10 cellular contexts compared by ENCODE assay signal in the genomic region with DNA sequence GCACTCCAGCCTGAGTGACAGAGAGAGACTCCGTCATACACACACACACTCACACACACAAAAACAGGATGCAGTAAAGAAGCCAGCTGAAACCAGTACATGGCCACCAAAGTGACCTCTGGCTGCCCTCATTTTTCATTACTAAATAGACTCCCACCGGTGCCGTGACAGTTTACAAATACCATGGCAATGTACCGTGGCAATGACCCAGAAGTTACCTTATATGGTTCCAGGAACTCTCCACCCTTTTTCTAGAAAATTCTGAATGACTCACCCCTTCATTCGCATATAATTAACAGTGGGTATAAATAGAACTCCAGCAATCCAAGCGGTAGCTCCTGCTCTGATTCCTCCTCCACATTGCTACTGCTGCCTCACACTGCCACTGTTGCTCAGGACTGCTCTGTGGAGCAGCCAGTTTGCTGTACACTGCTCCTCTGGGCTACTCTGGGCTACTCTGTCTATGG. TPM values are rescaled to one million over a fixed set of nuclear protein-coding genes. Genes with fewer than 3 reads are reported as not detected.
A peak's percentile ranks its signal among the peaks of the same experiment; 100 is the strongest.
DNase-seq lines count a peak whose midpoint lies in the region; TF ChIP-seq lines count a peak whose summit lies in the region.
"Had no signal": no experiment of that assay in that cellular context is flagged by ENCODE, and none has a peak within 500 bp of the region (broad histone marks: within the 10 kb centered on the region; RNA-seq: fewer than 3 reads in every experiment).

No MANE protein-coding gene starts in this region.

- H3K4me2 ChIP-seq in hepatocyte, result no peak overlapping the region

- H3K27ac ChIP-seq in hepatocyte, result peak overlapping the region; percentile 9
- H3K27ac ChIP-seq in CD8-positive, alpha-beta memory T cell (ENCODE audit: low read depth, low read length), result no peak overlapping the region

- peak overlapping the region in 1 of 8 donors; percentile 68 for H3K27ac Mint-ChIP-seq in CD8-positive, alpha-beta memory T cell

- 73% methylated on average over 6 of the region's 6 CpGs for WGBS in hepatocyte (ENCODE audit: low lambda C conversion rate, missing lambda C conversion rate)

- in situ Hi-C loops in astrocyte of the cerebellum (cut with HindIII; ENCODE audit: low sequenced_read_pairs), result no loop called here

- DNase-seq in H4 (ENCODE audit: low spot score), result peak; percentile 89
- peak; percentile 94 for DNase-seq in astrocyte of the cerebellum (ENCODE audit: low read depth)
- DNase-seq in hepatocyte (ENCODE audit: low spot score), result peak; percentile 55
- DNase-seq in skeletal muscle cell (ENCODE audit: low read depth), result peak; percentile 39
- DNase-seq in cerebellar cortex (ENCODE audit: low spot score), result no peak
- DNase-seq in CD8-positive, alpha-beta memory T cell, result no peak
- no peak for DNase-seq in COR-L47 (lab: John Stamatoyannopoulos, UW)
- DNase-seq in central memory CD4-positive, alpha-beta T cell, result no peak
- DNase-seq: NCI-H2107 had no signal

- H3K9me3 ChIP-seq in hepatocyte (ENCODE audit: low read depth), result no peaks in the 10 kb centered on the region
- H3K9me3 ChIP-seq in CD8-positive, alpha-beta memory T cell (ENCODE audit: low read length), result no peaks in the 10 kb centered on the region

- H3K27me3 Mint-ChIP-seq in CD8-positive, alpha-beta memory T cell, result peaks cover 15 to 39% of the 10 kb centered on the region in 2 donors

- H3K36me3 ChIP-seq in hepatocyte (replicated peaks; ENCODE audit: insufficient read depth, low read depth), result no peaks in the 10 kb centered on the region
- no peaks in the 10 kb centered on the region for H3K36me3 ChIP-seq in CD8-positive, alpha-beta memory T cell (ENCODE audit: insufficient read depth, low read length)

- H3K4me1 ChIP-seq in hepatocyte (ENCODE audit: insufficient read depth), result no peaks in the 10 kb centered on the region
- H3K4me1 ChIP-seq in CD8-positive, alpha-beta memory T cell (ENCODE audit: insufficient read depth, low read length), result no peaks in the 10 kb centered on the region

- H3K79me2 ChIP-seq in hepatocyte, result no peaks in the 10 kb centered on the region

- no peaks in the 10 kb centered on the region for H3K27me3 ChIP-seq in hepatocyte
- H3K27me3 ChIP-seq in CD8-positive, alpha-beta memory T cell (ENCODE audit: insufficient read depth, low read length, poor library complexity, severe bottlenecking), result no peaks in the 10 kb centered on the region

- no peak overlapping the region for H2AFZ ChIP-seq in hepatocyte

- H3K36me3 Mint-ChIP-seq in CD8-positive, alpha-beta memory T cell, result no peaks in the 10 kb centered on the region

- no peaks in the 10 kb centered on the region for H3K4me1 Mint-ChIP-seq in CD8-positive, alpha-beta memory T cell

- H3K9me3 Mint-ChIP-seq in CD8-positive, alpha-beta memory T cell, result peaks cover 0 to 2% (median 0%) of the 10 kb centered on the region in 5 donors
- H3K9me3 Mint-ChIP-seq: neural crest cell had no signal

- no peak overlapping the region for H3K4me3 Mint-ChIP-seq in CD8-positive, alpha-beta memory T cell
- H3K4me3 Mint-ChIP-seq: neural crest cell had no signal

- no peaks in the 10 kb centered on the region for H3K9me2 ChIP-seq in hepatocyte (replicated peaks; ENCODE audit: insufficient read depth)

- H3K4me3 ChIP-seq in astrocyte of the cerebellum (ENCODE audit: low read depth, low read length) (no peak overlapping the region), hepatocyte (no peak overlapping the region), skeletal muscle cell (ENCODE audit: low read depth, low read length) (no peak overlapping the region)
- no peak overlapping the region for H3K4me3 ChIP-seq in CD8-positive, alpha-beta memory T cell (ENCODE audit: low read length)

- POLR2A ChIA-PET in CD8-positive, alpha-beta memory T cell (lab: Charles Lee), result no interaction called here

- peak; percentile 13 for TF ChIP-seq CTCF in astrocyte of the cerebellum (IDR thresholded peaks at IDR 0.05; ENCODE audit: low read depth, low read length, missing control alignments)
- TF ChIP-seq CTCF in hepatocyte (IDR thresholded peaks at IDR 0.05; ENCODE audit: poor library complexity), result no peak

- H4K20me1 ChIP-seq in hepatocyte (ENCODE audit: insufficient read depth, poor library complexity, severe bottlenecking), result no peaks in the 10 kb centered on the region

- CTCF ChIA-PET in CD8-positive, alpha-beta memory T cell (lab: Charles Lee), result no interaction called here

RNA-seq across cellular contexts. Expression of gene SNX5, which starts 57.7 kb away (rescaled TPM):
- 85.0 and 114 TPM in 2 replicates for total RNA-seq in H4 (2014; rRNA removed; shearing (Covaris generic))
- total RNA-seq in hepatocyte, result 154 and 190 TPM in 2 replicates
- polyA plus RNA-seq in hepatocyte, result 74.9 and 76.0 TPM in 2 replicates
- total RNA-seq in CD8-positive, alpha-beta memory T cell, result 100 to 1,000 TPM; 174 to 191 TPM
- 89.0 TPM for polyA plus RNA-seq in CD8-positive, alpha-beta memory T cell

RNA-seq across cellular contexts. Expression of gene MGME1, which starts 58.0 kb away (rescaled TPM):
- 9.5 and 12.0 TPM in 2 replicates for total RNA-seq in H4 (2014; rRNA removed; shearing (Covaris generic))
- total RNA-seq in hepatocyte, result 12.7 and 15.7 TPM in 2 replicates
- polyA plus RNA-seq in hepatocyte, result 17.9 and 18.3 TPM in 2 replicates
- 10 to 100 TPM; 29.2 to 31.8 TPM for total RNA-seq in CD8-positive, alpha-beta memory T cell
- polyA plus RNA-seq in CD8-positive, alpha-beta memory T cell, result 11.9 TPM

Comparison
In these comparisons a context has a peak if more than half of its experiments do, and no peak if none do; other contexts are left out.
1. DNase-seq: peak in H4 (single experiment), astrocyte of the cerebellum (single experiment), hepatocyte (single experiment) and skeletal muscle cell (single experiment); none in cerebellar cortex (single experiment), CD8-positive, alpha-beta memory T cell (0 of 5), COR-L47 (single experiment) and central memory CD4-positive, alpha-beta T cell (single experiment).